In the genomic region with DNA sequence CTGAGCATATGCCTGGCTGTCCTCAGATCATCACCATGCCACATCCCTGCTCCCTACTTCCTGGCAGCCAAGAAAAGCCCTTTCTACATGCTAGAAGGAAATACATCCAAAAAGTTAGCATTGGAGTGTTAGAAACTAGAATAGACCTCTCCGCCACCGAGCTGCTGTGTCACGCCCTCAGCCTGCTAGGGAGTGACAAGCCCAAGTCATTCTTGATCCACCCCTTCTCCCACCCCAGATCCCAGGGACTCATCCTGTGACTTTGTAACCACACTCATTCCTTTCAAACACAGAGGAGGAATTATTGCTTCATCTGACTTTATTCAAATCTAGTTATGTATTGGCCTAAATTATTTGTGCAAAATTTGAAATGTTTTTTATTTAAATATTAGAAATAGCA, we compare ENCODE assay signal across 16 cellular contexts.
"Had no signal": no experiment of that assay in that cellular context is flagged by ENCODE, and none has a peak within 500 bp of the region (broad histone marks: within the 10 kb centered on the region; RNA-seq: fewer than 3 reads in every experiment).

No MANE protein-coding gene starts in this region.

- H3K27ac ChIP-seq: body of pancreas, colonic mucosa, lower lobe of right lung, skin epidermis had no signal

- H3K27ac Mint-ChIP-seq: activated naive CD8-positive, alpha-beta T cell treated with anti-CD3 and anti-CD28 coated beads, Interleukin-2, amount 10 ng/mL, durations not matched to agents 7 days and 5 days; activated T-helper 17 cell treated with anti-CD3 and anti-CD28 coated beads, Interleukin-2, amount 50 U/mL, for 72 hours; stimulated activated naive CD8-positive, alpha-beta T cell treated with anti-CD3 and anti-CD28 coated beads, Interleukin-15, Interleukin-2, amounts not matched to agents 100 ng/mL and 50 ng/mL, for 24 hours had no signal

- FAIRE-seq: frontal cortex, keratinocyte had no signal

- H3K4me3 ChIP-seq: body of pancreas, colonic mucosa, lower lobe of right lung, skin epidermis had no signal

- H3K4me3 Mint-ChIP-seq: activated naive CD8-positive, alpha-beta T cell treated with anti-CD3 and anti-CD28 coated beads, Interleukin-2, amount 10 ng/mL, durations not matched to agents 7 days and 5 days; activated T-helper 17 cell treated with anti-CD3 and anti-CD28 coated beads, Interleukin-2, amount 50 U/mL, for 72 hours; central memory CD8-positive, alpha-beta T cell; stimulated activated naive CD8-positive, alpha-beta T cell treated with anti-CD3 and anti-CD28 coated beads, Interleukin-15, Interleukin-2, amounts not matched to agents 100 ng/mL and 50 ng/mL, for 24 hours had no signal

- H3K27me3 ChIP-seq: body of pancreas, colonic mucosa had no signal

- H3K27me3 Mint-ChIP-seq: activated naive CD8-positive, alpha-beta T cell treated with anti-CD3 and anti-CD28 coated beads, Interleukin-2, amount 10 ng/mL, durations not matched to agents 7 days and 5 days; activated T-helper 17 cell treated with anti-CD3 and anti-CD28 coated beads, Interleukin-2, amount 50 U/mL, for 72 hours; central memory CD8-positive, alpha-beta T cell; stimulated activated naive CD8-positive, alpha-beta T cell treated with anti-CD3 and anti-CD28 coated beads, Interleukin-15, Interleukin-2, amounts not matched to agents 100 ng/mL and 50 ng/mL, for 24 hours had no signal

- ATAC-seq: activated CD4-positive, CD25-positive, alpha-beta regulatory T cell treated with anti-CD3 and anti-CD28 coated beads, Interleukin-2, amount 50 U/mL, for 24 hours; activated T-helper 17 cell treated with anti-CD3 and anti-CD28 coated beads, Interleukin-2, amount 50 U/mL, for 72 hours; body of pancreas; lower lobe of right lung; right cardiac atrium had no signal

- H3K9me3 Mint-ChIP-seq: activated naive CD8-positive, alpha-beta T cell treated with anti-CD3 and anti-CD28 coated beads, Interleukin-2, amount 10 ng/mL, durations not matched to agents 7 days and 5 days; activated T-helper 17 cell treated with anti-CD3 and anti-CD28 coated beads, Interleukin-2, amount 50 U/mL, for 72 hours; central memory CD8-positive, alpha-beta T cell; stimulated activated naive CD8-positive, alpha-beta T cell treated with anti-CD3 and anti-CD28 coated beads, Interleukin-15, Interleukin-2, amounts not matched to agents 100 ng/mL and 50 ng/mL, for 24 hours had no signal

- H3K9me3 ChIP-seq: body of pancreas, colonic mucosa, lower lobe of right lung had no signal

- H3K36me3 ChIP-seq: colonic mucosa had no signal

- H3K4me1 ChIP-seq: colonic mucosa, lower lobe of right lung had no signal

- DNase-seq: activated CD4-positive, alpha-beta T cell treated with anti-CD3 and anti-CD28 coated beads, Interleukin-2, amount 50 U/mL, for 1 hour; activated naive CD4-positive, alpha-beta T cell; activated naive CD8-positive, alpha-beta T cell treated with anti-CD3 and anti-CD28 coated beads, Interleukin-2, amount 10 ng/mL, durations not matched to agents 7 days and 5 days; activated T-cell treated with anti-CD3 and anti-CD28 coated beads for 4 hours; body of pancreas; colonic mucosa; lower lobe of right lung; right cardiac atrium; T-helper 1 cell had no signal
